Comparison of ENCODE assay signal across 12 cellular contexts in the genomic region with DNA sequence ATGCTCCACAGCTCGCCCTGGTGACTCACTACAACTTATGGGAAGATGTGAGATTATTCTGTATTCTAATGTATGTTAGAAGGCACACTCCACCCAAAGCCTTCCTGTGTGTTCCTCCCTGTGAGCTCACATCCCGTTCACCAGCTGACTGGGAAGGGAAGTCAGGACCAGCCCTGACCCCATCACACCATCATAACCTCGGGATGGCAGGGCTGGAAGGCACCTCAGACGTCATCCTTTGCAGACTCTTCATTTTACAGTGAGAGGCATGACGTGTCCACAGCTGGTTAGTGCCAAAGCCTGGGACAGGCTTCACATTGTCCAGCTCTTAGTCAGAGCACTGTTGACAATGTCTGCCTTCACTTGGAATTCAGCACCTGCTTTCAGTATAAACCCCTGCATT.
DNase-seq lines count a peak whose midpoint lies in the region; ATAC-seq, FAIRE-seq and TF ChIP-seq lines count a peak whose summit lies in the region.
"Had no signal": no experiment of that assay in that cellular context is flagged by ENCODE, and none has a peak within 500 bp of the region (broad histone marks: within the 10 kb centered on the region; RNA-seq: fewer than 3 reads in every experiment).

No MANE protein-coding gene starts in this region.

- H3K9me2 ChIP-seq in hepatocyte (replicated peaks; ENCODE audit: insufficient read depth) = no peaks in the 10 kb centered on the region

- no peak overlapping the region for H3K27ac ChIP-seq in K562 (ENCODE audit: extremely low read depth, low read depth, low read length)
- H3K27ac ChIP-seq in hepatocyte = no peak overlapping the region

- no peak for TF ChIP-seq EP300 in K562 (IDR thresholded peaks at IDR 0.05; ENCODE audit: low read length)

- 0% methylated on average over 4 of the region's 5 CpGs for WGBS in K562 (ENCODE audit: insufficient coverage, low coverage, missing lambda C conversion rate)
- WGBS in hepatocyte (ENCODE audit: low lambda C conversion rate, missing lambda C conversion rate) = 69% methylated on average over 5 of the region's 5 CpGs

- POLR2A ChIA-PET in K562 (lab: Yijun Ruan, JAX) = no interaction called here

- H2AFZ ChIP-seq in K562 (ENCODE audit: low read depth, low read length) (no peak overlapping the region), hepatocyte (no peak overlapping the region)

- no TSS peak for BruUV-seq in K562 (replicated peaks; lab: Mats Ljungman, UMichigan)

- no peaks in the 10 kb centered on the region for H3K36me3 ChIP-seq in K562 (ENCODE audit: control insufficient read depth, insufficient read depth, low read length)
- H3K36me3 ChIP-seq in hepatocyte (replicated peaks; ENCODE audit: insufficient read depth, low read depth) = no peaks in the 10 kb centered on the region

- H3K79me2 ChIP-seq in K562 (ENCODE audit: control insufficient read depth, insufficient read depth, low read length) (no peaks in the 10 kb centered on the region), hepatocyte (no peaks in the 10 kb centered on the region)

- no peaks in the 10 kb centered on the region for H3K9me1 ChIP-seq in K562 (ENCODE audit: control insufficient read depth, insufficient read depth, low read length)

- CTCF ChIA-PET in K562 (lab: Yijun Ruan, JAX; ENCODE audit: low intra/inter-chr PET ratio) = no interaction called here

- ATAC-seq in K562 (no peak), GM18907 (IDR thresholded peaks at IDR 0.05; ENCODE audit: unreplicated experiment) (no peak)
- ATAC-seq: activated CD4-positive, alpha-beta T cell treated with anti-CD3 and anti-CD28 coated beads for 36 hours had no signal

- FAIRE-seq in K562 (lab: Jason Lieb, UNC) = no peak

- in situ Hi-C loops in K562 (cut with MboI) = no loop called here

- no peak for TF ChIP-seq POLR2A in K562 (conservative IDR thresholded peaks at IDR 0.05)

- no peak overlapping the region for H3K4me3 ChIP-seq in K562
- H3K4me3 ChIP-seq in hepatocyte = no peak overlapping the region

- peak; percentile 99 for DNase-seq in HS-5 (ENCODE audit: low read depth)
- DNase-seq in K562 (ENCODE audit: extremely low read depth in 1 of 4, low spot score in 3 of 4) = no peak
- peak; percentile 27 for DNase-seq in hepatocyte (ENCODE audit: low spot score)
- DNase-seq in superior temporal gyrus (ENCODE audit: extremely low spot score) = peak; percentile 82
- no peak for DNase-seq in NCI-H1092 (lab: John Stamatoyannopoulos, UW)
- no peak for DNase-seq in activated CD8-positive, alpha-beta memory T cell treated with anti-CD3 and anti-CD28 coated beads, Interleukin-2, amount 50 U/mL, for 48 hours
- no peak for DNase-seq in NCI-H82 treated with DMSO at 0.1 percent for 48 hours (lab: John Stamatoyannopoulos, UW; ENCODE audit: unreplicated experiment)
- DNase-seq: activated CD4-positive, alpha-beta T cell treated with anti-CD3 and anti-CD28 coated beads for 36 hours; central memory CD4-positive, alpha-beta T cell; GOT3; NCI-H69 had no signal

- TF ChIP-seq CTCF in K562 (IDR thresholded peaks at IDR 0.05 in 2 of 3, conservative IDR thresholded peaks at IDR 0.05 in 1 of 3; ENCODE audit: insufficient read depth in 2 of 3, low read depth in 1 of 3, low read length in 3 of 3) (no peak), hepatocyte (IDR thresholded peaks at IDR 0.05; ENCODE audit: poor library complexity) (no peak)

- H3K9me3 ChIP-seq in K562 (replicated peaks; ENCODE audit: control insufficient read depth, insufficient read depth, low read depth, low read length) (no peaks in the 10 kb centered on the region), hepatocyte (ENCODE audit: low read depth) (no peaks in the 10 kb centered on the region)

- no peak for TF ChIP-seq RAD21 in K562 (CRISPR knock-in tag; conservative IDR thresholded peaks at IDR 0.05 in 1 of 2, IDR thresholded peaks at IDR 0.05 in 1 of 2)

- H4K20me1 ChIP-seq in K562 (replicated peaks; ENCODE audit: control insufficient read depth, insufficient read depth, low read length) = no peaks in the 10 kb centered on the region
- H4K20me1 ChIP-seq in hepatocyte (ENCODE audit: insufficient read depth, poor library complexity, severe bottlenecking) = no peaks in the 10 kb centered on the region

- H3K4me2 ChIP-seq in K562 (ENCODE audit: insufficient read depth, low read length) (no peak overlapping the region), hepatocyte (no peak overlapping the region)

- H3K27me3 ChIP-seq in K562 (ENCODE audit: control insufficient read depth in 2 of 2, insufficient read depth in 2 of 2, low read length in 2 of 2) (0 out of 5 replicates have a peak, but pooled peaks cover 0 to 4% of the 10 kb centered on the region in 2 experiments), hepatocyte (no peaks in the 10 kb centered on the region)

- H3K9ac ChIP-seq in K562 (ENCODE audit: insufficient read depth in 1 of 2, low read depth in 2 of 2, low read length in 2 of 2) = no peak overlapping the region

- H3K4me1 ChIP-seq in K562 (replicated peaks in 1 of 2; ENCODE audit: control insufficient read depth in 2 of 2, insufficient read depth in 2 of 2, low read length in 2 of 2) = no peaks in the 10 kb centered on the region
- H3K4me1 ChIP-seq in hepatocyte (ENCODE audit: insufficient read depth) = no peaks in the 10 kb centered on the region

- intact Hi-C loops in K562 (cut with micrococcal nuclease) = no loop called here

TF ChIP-seq in K562, 482 proteins besides CTCF, POLR2A, EP300 and RAD21:
- no peak for TF ChIP-seq SMAD1 (IDR thresholded peaks at IDR 0.05; ENCODE audit: low read depth, low read length, partially characterized antibody)
- peak; percentile 17; the same call in 1 of the 2 replicates for TF ChIP-seq CREM (IDR thresholded peaks at IDR 0.05; ENCODE audit: low read depth)

Comparison
In these comparisons a context has a peak if more than half of its experiments do, and no peak if none do; other contexts are left out.
1. DNase-seq: peak in HS-5 (single experiment), hepatocyte (single experiment) and superior temporal gyrus (single experiment); none in K562 (0 of 4), NCI-H1092 (single experiment), activated CD8-positive, alpha-beta memory T cell treated with anti-CD3 and anti-CD28 coated beads, Interleukin-2, amount 50 U/mL, for 48 hours (single experiment) and NCI-H82 treated with DMSO at 0.1 percent for 48 hours (single experiment).